Comparison of ENCODE assay signal across 25 cellular contexts in the genomic region with DNA sequence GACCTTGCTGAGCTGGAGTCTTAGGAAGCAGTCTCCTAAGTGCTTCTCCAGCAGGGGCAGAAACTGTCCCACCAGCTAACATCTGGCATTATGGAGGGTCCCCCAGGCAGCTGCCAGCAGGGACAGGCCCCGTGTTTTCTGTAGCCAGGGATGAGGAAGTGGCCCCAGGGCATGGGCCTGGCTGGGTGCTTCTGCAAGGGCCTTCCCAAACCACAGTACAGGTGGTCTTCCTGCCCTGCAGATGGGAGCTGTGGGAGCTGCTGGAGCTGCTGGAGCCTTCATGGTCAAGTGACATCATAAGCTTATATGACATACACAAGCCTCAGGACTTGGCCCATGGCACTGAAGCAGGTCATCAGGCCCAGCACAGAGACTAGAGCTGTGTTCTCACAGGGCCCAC.
"Had no signal": no experiment of that assay in that cellular context is flagged by ENCODE, and none has a peak within 500 bp of the region (broad histone marks: within the 10 kb centered on the region; RNA-seq: fewer than 3 reads in every experiment).

No MANE protein-coding gene starts in this region.

- H3K27ac ChIP-seq: adrenal gland, ascending aorta, esophagus muscularis mucosa, hepatocyte, left lung, neural progenitor cell, thoracic aorta had no signal

- H3K36me3 ChIP-seq: neural progenitor cell had no signal

- FAIRE-seq: colon, frontal cortex had no signal

- H3K9me3 Mint-ChIP-seq: activated T-helper 17 cell treated with anti-CD3 and anti-CD28 coated beads, Interleukin-2, amount 50 U/mL, for 72 hours; naive B cell; neural progenitor cell; type B pancreatic cell had no signal

- H3K4me2 ChIP-seq: hepatocyte, neural progenitor cell had no signal

- H3K9me3 ChIP-seq: adrenal gland, ascending aorta, esophagus muscularis mucosa, left lung, thoracic aorta had no signal

- H3K27me3 ChIP-seq: adrenal gland, ascending aorta, esophagus muscularis mucosa, hepatocyte, left lung, neural progenitor cell had no signal

- H3K9ac ChIP-seq: neural progenitor cell had no signal

- DNase-seq: activated CD4-positive, alpha-beta T cell treated with anti-CD3 and anti-CD28 coated beads, Interleukin-2, amount 50 U/mL, for 1 hour; activated CD8-positive, alpha-beta T cell treated with anti-CD3 and anti-CD28 coated beads, Interleukin-2, amount 10 ng/mL, durations not matched to agents 7 days and 5 days; adrenal gland; central memory CD4-positive, alpha-beta T cell; glutamatergic neuron; kidney glomerular epithelial cell; naive B cell; retina; stimulated activated CD4-positive, alpha-beta T cell treated with anti-CD3 and anti-CD28 coated beads, Interleukin-2, amount 100 ng/mL, for 48 hours; stimulated activated CD8-positive, alpha-beta memory T cell treated with anti-CD3 and anti-CD28 coated beads, Interleukin-4, amount 100 ng/mL, for 48 hours; stimulated activated naive CD4-positive, alpha-beta T cell treated with Interleukin-2 at 50 U/mL for 16 hours; T-helper 17 cell had no signal

- H3K27me3 Mint-ChIP-seq: activated naive CD8-positive, alpha-beta T cell; activated T-helper 17 cell treated with anti-CD3 and anti-CD28 coated beads, Interleukin-2, amount 50 U/mL, for 72 hours; naive B cell; progenitor cell of endocrine pancreas; T-helper 17 cell; type B pancreatic cell had no signal

- H3K4me1 ChIP-seq: adrenal gland, ascending aorta, left lung, neural progenitor cell had no signal

- H3K4me3 Mint-ChIP-seq: activated CD8-positive, alpha-beta T cell treated with anti-CD3 and anti-CD28 coated beads, Interleukin-2, amount 10 ng/mL, durations not matched to agents 7 days and 5 days; activated naive CD8-positive, alpha-beta T cell; activated T-helper 17 cell treated with anti-CD3 and anti-CD28 coated beads, Interleukin-2, amount 50 U/mL, for 72 hours; neural progenitor cell; T-helper 17 cell; type B pancreatic cell had no signal

- H3K27ac Mint-ChIP-seq: activated CD8-positive, alpha-beta T cell treated with anti-CD3 and anti-CD28 coated beads, Interleukin-2, amount 10 ng/mL, durations not matched to agents 7 days and 5 days; neural progenitor cell; progenitor cell of endocrine pancreas; T-helper 17 cell; type B pancreatic cell had no signal

- H3K4me3 ChIP-seq: adrenal gland, ascending aorta, esophagus muscularis mucosa, hepatocyte, left lung, lung, neural progenitor cell, thoracic aorta had no signal
